ENCODE assay signal across 9 cellular contexts in the genomic region with DNA sequence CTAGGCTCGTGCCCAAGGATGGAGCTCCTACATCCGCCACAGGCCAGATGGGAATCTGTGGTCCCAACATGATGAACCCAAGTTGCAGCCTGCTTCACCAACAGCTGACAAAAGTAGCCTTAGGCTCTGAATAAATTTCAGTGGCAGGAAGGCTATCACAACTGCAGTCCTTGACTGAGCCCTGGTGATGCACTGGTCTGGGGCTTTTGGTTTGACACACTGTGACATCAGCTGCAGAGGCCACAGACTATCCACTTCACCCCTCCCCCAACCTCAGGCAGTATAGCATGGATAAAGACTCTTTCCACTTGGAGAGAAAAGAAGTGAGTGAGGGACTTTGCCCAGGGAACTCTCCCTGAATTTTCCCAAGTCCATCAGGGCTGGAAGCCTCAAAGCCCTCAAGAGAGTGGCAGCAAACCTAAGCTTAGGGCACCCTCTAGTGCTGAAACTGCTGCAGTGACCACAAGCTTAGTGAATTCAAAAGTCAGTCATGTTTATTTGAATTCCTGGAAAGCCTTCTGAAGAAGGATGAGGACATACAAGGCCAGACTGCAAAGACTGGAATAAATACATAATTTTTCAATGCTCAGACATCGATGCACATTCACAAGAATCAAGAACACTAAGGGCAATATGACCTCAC.
A peak's percentile ranks its signal among the peaks of the same experiment; 100 is the strongest.
DNase-seq lines count a peak whose midpoint lies in the region; ATAC-seq and TF ChIP-seq lines count a peak whose summit lies in the region.
"Had no signal": no experiment of that assay in that cellular context is flagged by ENCODE, and none has a peak within 500 bp of the region (broad histone marks: within the 10 kb centered on the region; RNA-seq: fewer than 3 reads in every experiment).

No MANE protein-coding gene starts in this region.

- CTCF ChIA-PET in Panc1 (lab: Charles Lee): no interaction called here
- CTCF ChIA-PET in activated CD8-positive, alpha-beta memory T cell treated with anti-CD3 and anti-CD28 coated beads, Interleukin-2, amount 10 ng/mL, durations not matched to agents 7 days and 5 days (lab: Charles Lee): no interaction called here

- H3K27me3 ChIP-seq in GM23248 (replicated peaks; ENCODE audit: insufficient read depth) (no peaks in the 10 kb centered on the region), Panc1 (ENCODE audit: control insufficient read depth, insufficient read depth, low read length) (no peaks in the 10 kb centered on the region)

- H3K27me3 Mint-ChIP-seq in activated CD8-positive, alpha-beta memory T cell treated with anti-CD3 and anti-CD28 coated beads, Interleukin-2, amount 10 ng/mL, durations not matched to agents 7 days and 5 days: no peaks in the 10 kb centered on the region
- H3K27me3 Mint-ChIP-seq in activated T-helper 1 cell treated with anti-CD3 and anti-CD28 coated beads, Interleukin-12 subunit alpha, Interleukin-12 subunit beta, Interleukin-2, Interleukin-4 antibody, amounts not matched to agents 30 ng/mL and 10 ng/mL and 1 ng/mL, durations not matched to agents 14 hours and 24 hours and 36 hours (ENCODE audit: insufficient read depth): no peaks in the 10 kb centered on the region
- H3K27me3 Mint-ChIP-seq: stimulated activated naive CD8-positive, alpha-beta T cell treated with anti-CD3 and anti-CD28 coated beads, Interleukin-15, Interleukin-2, amounts not matched to agents 100 ng/mL and 50 ng/mL, for 24 hours had no signal

- H3K4me1 Mint-ChIP-seq in activated CD8-positive, alpha-beta memory T cell treated with anti-CD3 and anti-CD28 coated beads, Interleukin-2, amount 10 ng/mL, durations not matched to agents 7 days and 5 days: no peaks in the 10 kb centered on the region
- H3K4me1 Mint-ChIP-seq in activated T-helper 1 cell treated with anti-CD3 and anti-CD28 coated beads, Interleukin-12 subunit alpha, Interleukin-12 subunit beta, Interleukin-2, Interleukin-4 antibody, amounts not matched to agents 30 ng/mL and 10 ng/mL and 1 ng/mL, durations not matched to agents 14 hours and 24 hours and 36 hours (ENCODE audit: low read depth): no peaks in the 10 kb centered on the region

- no peak overlapping the region for H3K27ac Mint-ChIP-seq in activated CD8-positive, alpha-beta memory T cell treated with anti-CD3 and anti-CD28 coated beads, Interleukin-2, amount 10 ng/mL, durations not matched to agents 7 days and 5 days
- no peak overlapping the region for H3K27ac Mint-ChIP-seq in activated T-helper 1 cell treated with anti-CD3 and anti-CD28 coated beads, Interleukin-12 subunit alpha, Interleukin-12 subunit beta, Interleukin-2, Interleukin-4 antibody, amounts not matched to agents 30 ng/mL and 10 ng/mL and 1 ng/mL, durations not matched to agents 14 hours and 24 hours and 36 hours
- H3K27ac Mint-ChIP-seq: stimulated activated naive CD8-positive, alpha-beta T cell treated with anti-CD3 and anti-CD28 coated beads, Interleukin-15, Interleukin-2, amounts not matched to agents 100 ng/mL and 50 ng/mL, for 24 hours had no signal

- no peaks in the 10 kb centered on the region for H3K9me2 ChIP-seq in GM23248 (ENCODE audit: insufficient read depth)

- H3K36me3 ChIP-seq in GM23248 (ENCODE audit: low read depth): no peaks in the 10 kb centered on the region
- H3K36me3 ChIP-seq in Panc1 (ENCODE audit: control insufficient read depth, insufficient read depth, low read length): no peaks in the 10 kb centered on the region

- intact Hi-C loops in Panc1 (cut with micrococcal nuclease; ENCODE audit: unreplicated experiment): no loop called here
- intact Hi-C loops in activated T-helper 1 cell treated with anti-CD3 and anti-CD28 coated beads, Interleukin-12 subunit alpha, Interleukin-12 subunit beta, Interleukin-2, Interleukin-4 antibody, amounts not matched to agents 30 ng/mL and 10 ng/mL and 1 ng/mL, durations not matched to agents 14 hours and 24 hours and 36 hours (cut with micrococcal nuclease): no loop called here

- H3K27ac ChIP-seq in GM23248 (no peak overlapping the region), Panc1 (ENCODE audit: low read length) (no peak overlapping the region)

- no peak overlapping the region for H3K9ac ChIP-seq in GM23248

- DNase-seq in Daoy (ENCODE audit: low read depth) (peak; percentile 15), GM23248 (peak; percentile 26), Panc1 (ENCODE audit: low read depth, low spot score) (peak; percentile 2), left kidney (ENCODE audit: low read depth, low spot score) (peak; percentile 69), NCI-H2081 treated with DMSO at 0.1 percent for 48 hours (lab: John Stamatoyannopoulos, UW) (no peak), NOMO-1 treated with dmso at 0.1 percent for 144 hours (lab: John Stamatoyannopoulos, UW; ENCODE audit: unreplicated experiment) (no peak)
- no peak for DNase-seq in activated CD8-positive, alpha-beta memory T cell treated with anti-CD3 and anti-CD28 coated beads, Interleukin-2, amount 10 ng/mL, durations not matched to agents 7 days and 5 days
- no peak for DNase-seq in activated T-helper 1 cell treated with anti-CD3 and anti-CD28 coated beads, Interleukin-12 subunit alpha, Interleukin-12 subunit beta, Interleukin-2, Interleukin-4 antibody, amounts not matched to agents 30 ng/mL and 10 ng/mL and 1 ng/mL, durations not matched to agents 14 hours and 24 hours and 36 hours (ENCODE audit: low spot score)

- no peaks in the 10 kb centered on the region for H4K20me1 ChIP-seq in GM23248 (ENCODE audit: insufficient read depth)

- 13 to 29% methylated on average over 3 of the region's 3 CpGs for WGBS in GM23248 (ENCODE audit: low coverage in 1 of 2, low lambda C conversion rate in 2 of 2, missing lambda C conversion rate in 2 of 2), 2 experiments

- no peak overlapping the region for H3K4me3 ChIP-seq in GM23248
- H3K4me3 ChIP-seq in Panc1 (ENCODE audit: low read depth in 2 of 2, low read length in 2 of 2): no peak overlapping the region

- H3K9me3 ChIP-seq in GM23248 (ENCODE audit: low read depth): no peaks in the 10 kb centered on the region
- no peaks in the 10 kb centered on the region for H3K9me3 ChIP-seq in Panc1 (ENCODE audit: control insufficient read depth, insufficient read depth, low read depth, low read length)

- no peaks in the 10 kb centered on the region for H3K79me2 ChIP-seq in GM23248 (ENCODE audit: insufficient read depth)

- H3K9me3 Mint-ChIP-seq in activated CD8-positive, alpha-beta memory T cell treated with anti-CD3 and anti-CD28 coated beads, Interleukin-2, amount 10 ng/mL, durations not matched to agents 7 days and 5 days (ENCODE audit: low read depth): no peaks in the 10 kb centered on the region
- no peaks in the 10 kb centered on the region for H3K9me3 Mint-ChIP-seq in activated T-helper 1 cell treated with anti-CD3 and anti-CD28 coated beads, Interleukin-12 subunit alpha, Interleukin-12 subunit beta, Interleukin-2, Interleukin-4 antibody, amounts not matched to agents 30 ng/mL and 10 ng/mL and 1 ng/mL, durations not matched to agents 14 hours and 24 hours and 36 hours
- H3K9me3 Mint-ChIP-seq: stimulated activated naive CD8-positive, alpha-beta T cell treated with anti-CD3 and anti-CD28 coated beads, Interleukin-15, Interleukin-2, amounts not matched to agents 100 ng/mL and 50 ng/mL, for 24 hours had no signal

- in situ Hi-C loops in GM23248 (cut with MboI) (loop anchor here (25.0 kb wide), 1 partner anchor 302 kb away; no protein-coding TSS in a partner anchor), Panc1 (cut with HindIII; ENCODE audit: low pct_unique_long_range_greater_than_20kb, low sequenced_read_pairs) (no loop called here)

- H3K4me2 ChIP-seq in GM23248 (ENCODE audit: unreplicated experiment): no peak overlapping the region

- no peaks in the 10 kb centered on the region for H3K36me3 Mint-ChIP-seq in activated CD8-positive, alpha-beta memory T cell treated with anti-CD3 and anti-CD28 coated beads, Interleukin-2, amount 10 ng/mL, durations not matched to agents 7 days and 5 days
- no peaks in the 10 kb centered on the region for H3K36me3 Mint-ChIP-seq in activated T-helper 1 cell treated with anti-CD3 and anti-CD28 coated beads, Interleukin-12 subunit alpha, Interleukin-12 subunit beta, Interleukin-2, Interleukin-4 antibody, amounts not matched to agents 30 ng/mL and 10 ng/mL and 1 ng/mL, durations not matched to agents 14 hours and 24 hours and 36 hours (ENCODE audit: low read depth)

- no TSS peak for BruUV-seq in Panc1 (replicated peaks; lab: Mats Ljungman, UMichigan)

- no peaks in the 10 kb centered on the region for H3K4me1 ChIP-seq in GM23248 (ENCODE audit: insufficient read depth)
- H3K4me1 ChIP-seq in Panc1 (ENCODE audit: control insufficient read depth, insufficient read depth, low read length): no peaks in the 10 kb centered on the region

- no peak for ATAC-seq in Panc1
- no peak for ATAC-seq in activated CD8-positive, alpha-beta memory T cell treated with anti-CD3 and anti-CD28 coated beads, Interleukin-2, amount 10 ng/mL, durations not matched to agents 7 days and 5 days

- POLR2A ChIA-PET in Panc1 (lab: Charles Lee): no interaction called here

- no peaks in the 10 kb centered on the region for H3F3A ChIP-seq in GM23248 (ENCODE audit: insufficient read depth)

- no peak overlapping the region for H3K4me3 Mint-ChIP-seq in activated CD8-positive, alpha-beta memory T cell treated with anti-CD3 and anti-CD28 coated beads, Interleukin-2, amount 10 ng/mL, durations not matched to agents 7 days and 5 days
- H3K4me3 Mint-ChIP-seq in activated T-helper 1 cell treated with anti-CD3 and anti-CD28 coated beads, Interleukin-12 subunit alpha, Interleukin-12 subunit beta, Interleukin-2, Interleukin-4 antibody, amounts not matched to agents 30 ng/mL and 10 ng/mL and 1 ng/mL, durations not matched to agents 14 hours and 24 hours and 36 hours: no peak overlapping the region
- H3K4me3 Mint-ChIP-seq: stimulated activated naive CD8-positive, alpha-beta T cell treated with anti-CD3 and anti-CD28 coated beads, Interleukin-15, Interleukin-2, amounts not matched to agents 100 ng/mL and 50 ng/mL, for 24 hours had no signal

- TF ChIP-seq CTCF in Panc1 (IDR thresholded peaks at IDR 0.05): peak; percentile 69

- H2AFZ ChIP-seq in GM23248: no peak overlapping the region

Comparison
In these comparisons a context has a peak if more than half of its experiments do, and no peak if none do; other contexts are left out.
1. DNase-seq: peak in Daoy (single experiment), GM23248 (single experiment), Panc1 (single experiment) and left kidney (single experiment); none in NCI-H2081 treated with DMSO at 0.1 percent for 48 hours (single experiment), activated CD8-positive, alpha-beta memory T cell treated with anti-CD3 and anti-CD28 coated beads, Interleukin-2, amount 10 ng/mL, durations not matched to agents 7 days and 5 days (single experiment), activated T-helper 1 cell treated with anti-CD3 and anti-CD28 coated beads, Interleukin-12 subunit alpha, Interleukin-12 subunit beta, Interleukin-2, Interleukin-4 antibody, amounts not matched to agents 30 ng/mL and 10 ng/mL and 1 ng/mL, durations not matched to agents 14 hours and 24 hours and 36 hours (single experiment) and NOMO-1 treated with dmso at 0.1 percent for 144 hours (single experiment).